Comparison of ENCODE assay signal across 22 cellular contexts in genomic region chr3:128253150-128253549, GRCh38.
DNase-seq lines count a peak whose midpoint lies in the region; ATAC-seq, FAIRE-seq and TF ChIP-seq lines count a peak whose summit lies in the region.
"Had no signal": no experiment of that assay in that cellular context is flagged by ENCODE, and none has a peak within 500 bp of the region (broad histone marks: within the 10 kb centered on the region; RNA-seq: fewer than 3 reads in every experiment).

No MANE protein-coding gene starts in this region.

- H3K4me1 ChIP-seq in A549: peaks cover 12% of the 10 kb centered on the region; the same call in 2 of the 3 replicates
- H3K4me1 ChIP-seq in right cardiac atrium (ENCODE audit: control insufficient read depth, insufficient read depth, low read length): no peaks in the 10 kb centered on the region
- H3K4me1 ChIP-seq in trophoblast cell (ENCODE audit: control insufficient read depth in 1 of 2, insufficient read depth in 2 of 2, low read length in 2 of 2): peaks cover 4 to 6% of the 10 kb centered on the region in 2 experiments
- no peaks in the 10 kb centered on the region for H3K4me1 ChIP-seq in suprapubic skin

- POLR2A ChIA-PET in A549 (lab: Yijun Ruan, JAX): no interaction called here

- no peak overlapping the region for H3K4ac ChIP-seq in trophoblast cell (ENCODE audit: low read depth, low read length)

- H3K27me3 ChIP-seq in right cardiac atrium (ENCODE audit: control insufficient read depth, insufficient read depth) (no peaks in the 10 kb centered on the region), trophoblast cell (ENCODE audit: insufficient read depth, low read length) (no peaks in the 10 kb centered on the region), suprapubic skin (no peaks in the 10 kb centered on the region)
- H3K27me3 ChIP-seq: SJCRH30 had no signal

- no peak overlapping the region for H4K8ac ChIP-seq in trophoblast cell (ENCODE audit: low read depth, low read length)

- no peak overlapping the region for H3K14ac ChIP-seq in trophoblast cell (ENCODE audit: low read length)

- no peak for ATAC-seq in A549
- ATAC-seq in right cardiac atrium: peak; percentile 75 to 80
- no peak for ATAC-seq in GM21576 (IDR thresholded peaks at IDR 0.05; ENCODE audit: unreplicated experiment)
- ATAC-seq: Panc1 had no signal

- H3K18ac ChIP-seq in trophoblast cell (ENCODE audit: low read length): peak overlapping the region; percentile 21

- no peak overlapping the region for H3K9ac ChIP-seq in trophoblast cell (ENCODE audit: low read length)

- H2BK12ac ChIP-seq in trophoblast cell (ENCODE audit: low read length): peak overlapping the region; percentile 56

- no peak for TF ChIP-seq POLR2A in A549 (IDR thresholded peaks at IDR 0.05; ENCODE audit: low read length)
- TF ChIP-seq POLR2A in suprapubic skin (IDR thresholded peaks at IDR 0.05): no peak

- no peak overlapping the region for H2AK5ac ChIP-seq in trophoblast cell (ENCODE audit: low read length)

- no peak for TF ChIP-seq RAD21 in A549 (conservative IDR thresholded peaks at IDR 0.05 in 1 of 2, IDR thresholded peaks at IDR 0.05 in 1 of 2)

- FAIRE-seq in A549 (lab: Jason Lieb, UNC): no peak
- FAIRE-seq: A204.1, D721Med had no signal

- no peak for TF ChIP-seq CTCF in A549 (IDR thresholded peaks at IDR 0.05)
- no peak for TF ChIP-seq CTCF in suprapubic skin (IDR thresholded peaks at IDR 0.05)

- DNase-seq in A549 (ENCODE audit: low read depth in 1 of 2, low spot score in 1 of 2) (no peak), ecto neural progenitor cell (ENCODE audit: low spot score) (peak; percentile 27), right cardiac atrium (no peak), trophoblast cell (peak in 1 of 2 donors; percentile 23), NCI-H1436 (lab: John Stamatoyannopoulos, UW) (no peak), suprapubic skin (ENCODE audit: low spot score in 2 of 2) (no peak)
- DNase-seq: DMS53; GDM1; H7; KBM-7; NCI-H1092; NCI-H146; NCI-H2029; NCI-H2227 treated with DMSO at 0.1 percent for 48 hours; NCI-H524; NCI-H774; NK-92 treated with Interleukin-12 subunit alpha and Interleukin-12 subunit beta, amount 100 ng/mL, for 24 hours; SJCRH30 had no signal

- no peaks in the 10 kb centered on the region for H3K79me2 ChIP-seq in trophoblast cell (ENCODE audit: control insufficient read depth, insufficient read depth, low read length, poor library complexity)

- H3K4me2 ChIP-seq in A549: peak overlapping the region; percentile 17; the same call in 1 of the 3 replicates
- H3K4me2 ChIP-seq in trophoblast cell (ENCODE audit: low read length): no peak overlapping the region

- no peak overlapping the region for H3K23ac ChIP-seq in trophoblast cell (ENCODE audit: low read length)

- intact Hi-C loops in right cardiac atrium (cut with DNase I): no loop called here

- H3K36me3 ChIP-seq in trophoblast cell (ENCODE audit: control insufficient read depth in 1 of 2, insufficient read depth in 2 of 2, low read length in 2 of 2): peaks cover 2% of the 10 kb centered on the region in 2 experiments
- H3K36me3 ChIP-seq in suprapubic skin: peaks cover 2% of the 10 kb centered on the region
- H3K36me3 ChIP-seq: SJCRH30 had no signal

- H3K9me3 ChIP-seq in A549 (no peaks in the 10 kb centered on the region), right cardiac atrium (ENCODE audit: control insufficient read depth, low read length) (no peaks in the 10 kb centered on the region), trophoblast cell (ENCODE audit: insufficient read depth, low read depth, low read length) (no peaks in the 10 kb centered on the region), suprapubic skin (no peaks in the 10 kb centered on the region)
- H3K9me3 ChIP-seq: SJCRH30 had no signal

- CTCF ChIA-PET in A549 (lab: Yijun Ruan, JAX): no interaction called here

- peak overlapping the region; percentile 33 for H2BK120ac ChIP-seq in trophoblast cell (ENCODE audit: insufficient read depth, low read length, poor library complexity)

- no peaks in the 10 kb centered on the region for H3K79me1 ChIP-seq in trophoblast cell (ENCODE audit: low read length)

- H4K12ac ChIP-seq in trophoblast cell (ENCODE audit: low read depth, low read length): no peak overlapping the region

- no peak overlapping the region for H4K91ac ChIP-seq in trophoblast cell (ENCODE audit: low read depth, low read length)

- no peak overlapping the region for H3K27ac ChIP-seq in A549
- H3K27ac ChIP-seq in right cardiac atrium (ENCODE audit: low read length): no peak overlapping the region
- H3K27ac ChIP-seq in trophoblast cell (ENCODE audit: low read depth, low read length): no peak overlapping the region
- no peak overlapping the region for H3K27ac ChIP-seq in suprapubic skin
- H3K27ac ChIP-seq: SJCRH30 had no signal

- WGBS in A549 (ENCODE audit: missing lambda C conversion rate): 86% methylated on average over 7 of the region's 7 CpGs
- WGBS in right cardiac atrium: 76% methylated on average over 7 of the region's 7 CpGs
- no CpG with 5 or more reads among the region's 7 CpGs for WGBS in trophoblast cell (ENCODE audit: extremely low coverage, insufficient coverage, insufficient read length)
- 55% methylated on average over 7 of the region's 7 CpGs for WGBS in suprapubic skin

- H3K4me3 ChIP-seq in A549 (no peak overlapping the region), right cardiac atrium (ENCODE audit: low read length) (no peak overlapping the region), trophoblast cell (ENCODE audit: low read depth, low read length) (no peak overlapping the region), suprapubic skin (no peak overlapping the region)
- H3K4me3 ChIP-seq: SJCRH30 had no signal

- H2BK5ac ChIP-seq in trophoblast cell (ENCODE audit: low read depth, low read length, poor library complexity): peak overlapping the region; percentile 32

- no peak for TF ChIP-seq EP300 in A549 (IDR thresholded peaks at IDR 0.05)
- no peak for TF ChIP-seq EP300 in suprapubic skin (IDR thresholded peaks at IDR 0.05)

- H2AFZ ChIP-seq in trophoblast cell (ENCODE audit: insufficient read depth, low read length, poor library complexity): no peak overlapping the region

TF ChIP-seq in A549, 52 proteins besides CTCF, POLR2A, EP300 and RAD21:
- TF ChIP-seq, protein P1, sequence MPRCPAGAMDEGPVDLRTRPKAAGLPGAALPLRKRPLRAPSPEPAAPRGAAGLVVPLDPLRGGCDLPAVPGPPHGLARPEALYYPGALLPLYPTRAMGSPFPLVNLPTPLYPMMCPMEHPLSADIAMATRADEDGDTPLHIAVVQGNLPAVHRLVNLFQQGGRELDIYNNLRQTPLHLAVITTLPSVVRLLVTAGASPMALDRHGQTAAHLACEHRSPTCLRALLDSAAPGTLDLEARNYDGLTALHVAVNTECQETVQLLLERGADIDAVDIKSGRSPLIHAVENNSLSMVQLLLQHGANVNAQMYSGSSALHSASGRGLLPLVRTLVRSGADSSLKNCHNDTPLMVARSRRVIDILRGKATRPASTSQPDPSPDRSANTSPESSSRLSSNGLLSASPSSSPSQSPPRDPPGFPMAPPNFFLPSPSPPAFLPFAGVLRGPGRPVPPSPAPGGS (IDR thresholded peaks at IDR 0.05): no peak
- no peak for TF ChIP-seq KDM1A (IDR thresholded peaks at IDR 0.05; ENCODE audit: low read depth)
- TF ChIP-seq EHF (CRISPR knock-in tag; IDR thresholded peaks at IDR 0.05): no peak
- TF ChIP-seq RARB (CRISPR knock-in tag; IDR thresholded peaks at IDR 0.05): no peak
- TF ChIP-seq EHMT2 (IDR thresholded peaks at IDR 0.05; ENCODE audit: low read depth): no peak

Comparison
In these comparisons a context has a peak if more than half of its experiments do, and no peak if none do; other contexts are left out.
1. ATAC-seq: peak in right cardiac atrium (2 of 2); none in A549 (0 of 2) and GM21576 (single experiment).